Comparison of ENCODE assay signal across 14 cellular contexts in the genomic region with DNA sequence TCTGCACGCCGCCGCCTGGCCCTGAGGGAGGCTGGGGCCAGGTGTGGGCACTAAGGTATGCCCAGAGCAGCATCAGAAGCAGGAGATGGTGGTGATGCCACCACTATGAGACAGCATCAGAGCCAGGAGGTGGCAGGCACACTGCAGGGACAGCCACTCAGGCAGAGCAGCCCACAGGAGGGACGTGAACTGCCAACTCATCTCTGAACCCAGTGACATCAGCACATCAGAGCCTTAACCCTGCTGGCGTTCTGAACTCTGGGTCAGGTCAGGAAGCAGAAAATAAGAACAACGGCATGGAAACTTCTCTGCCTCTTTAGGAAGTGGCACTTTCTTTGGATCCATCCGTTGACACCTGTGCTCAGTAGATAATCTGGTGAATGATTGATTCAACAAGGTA. TPM values are rescaled to one million over a fixed set of nuclear protein-coding genes. Genes with fewer than 3 reads are reported as not detected.
DNase-seq lines count a peak whose midpoint lies in the region; ATAC-seq and TF ChIP-seq lines count a peak whose summit lies in the region.
"Had no signal": no experiment of that assay in that cellular context is flagged by ENCODE, and none has a peak within 500 bp of the region (broad histone marks: within the 10 kb centered on the region; RNA-seq: fewer than 3 reads in every experiment).

No MANE protein-coding gene starts in this region.

- no peak overlapping the region for H3K4me3 Mint-ChIP-seq in activated naive CD8-positive, alpha-beta T cell treated with anti-CD3 and anti-CD28 coated beads, Interleukin-2, amount 50 U/mL, for 24 hours

- no peaks in the 10 kb centered on the region for H3K9me3 Mint-ChIP-seq in activated naive CD8-positive, alpha-beta T cell treated with anti-CD3 and anti-CD28 coated beads, Interleukin-2, amount 50 U/mL, for 24 hours

- H3K4me1 ChIP-seq in BLaER1 (peaks cover 28% of the 10 kb centered on the region), PC-9 (replicated peaks; ENCODE audit: insufficient read depth) (no peaks in the 10 kb centered on the region)
- H3K4me1 ChIP-seq: heart left ventricle, psoas muscle had no signal

- POLR2A ChIA-PET in PC-9 (lab: Charles Lee; ENCODE audit: unreplicated experiment) = no interaction called here

- H3K9me3 ChIP-seq in BLaER1 (no peaks in the 10 kb centered on the region), PC-9 (ENCODE audit: insufficient read depth, low read depth) (no peaks in the 10 kb centered on the region)
- H3K9me3 ChIP-seq: heart left ventricle, psoas muscle had no signal

- CTCF ChIA-PET in PC-9 (lab: Charles Lee) = no interaction called here

- BruUV-seq in PC-9 (replicated peaks; lab: Mats Ljungman, UMichigan) = no TSS peak

- H3K9ac ChIP-seq in BLaER1 = no peak overlapping the region

- H3K4me3 ChIP-seq in BLaER1 (no peak overlapping the region), PC-9 (no peak overlapping the region), brain microvascular endothelial cell (ENCODE audit: low read depth, low read length) (no peak overlapping the region)
- H3K4me3 ChIP-seq: heart left ventricle, psoas muscle had no signal

- H3K4me2 ChIP-seq in BLaER1 (peak overlapping the region; percentile 11; the same call in 1 of the 2 replicates), PC-9 (no peak overlapping the region)

- H3K36me3 ChIP-seq in BLaER1 = no peaks in the 10 kb centered on the region
- H3K36me3 ChIP-seq in PC-9 (ENCODE audit: low read depth) = no peaks in the 10 kb centered on the region
- H3K36me3 ChIP-seq in brain microvascular endothelial cell (replicated peaks) = no peaks in the 10 kb centered on the region
- H3K36me3 ChIP-seq: heart left ventricle had no signal

- H3K27ac ChIP-seq in BLaER1 (no peak overlapping the region), PC-9 (no peak overlapping the region), brain microvascular endothelial cell (no peak overlapping the region)
- H3K27ac ChIP-seq: heart left ventricle, psoas muscle had no signal

- intact Hi-C loops in PC-9 (cut with micrococcal nuclease; ENCODE audit: unreplicated experiment) = loop anchor here (1.0 kb wide), 2 partner anchors 66 to 188 kb away; no protein-coding TSS in a partner anchor

- H4K20me1 ChIP-seq in BLaER1 = no peaks in the 10 kb centered on the region
- H4K20me1 ChIP-seq in PC-9 (ENCODE audit: insufficient read depth) = no peaks in the 10 kb centered on the region

- no peak overlapping the region for H2AFZ ChIP-seq in PC-9

- H3K79me2 ChIP-seq in PC-9 (ENCODE audit: low read depth) = no peaks in the 10 kb centered on the region

- no peaks in the 10 kb centered on the region for H3K36me3 Mint-ChIP-seq in activated naive CD8-positive, alpha-beta T cell treated with anti-CD3 and anti-CD28 coated beads, Interleukin-2, amount 50 U/mL, for 24 hours (ENCODE audit: low read depth)

- no peaks in the 10 kb centered on the region for H3F3A ChIP-seq in PC-9 (ENCODE audit: insufficient read depth, low read depth)

- peaks cover 3% of the 10 kb centered on the region for H3K4me1 Mint-ChIP-seq in activated naive CD8-positive, alpha-beta T cell treated with anti-CD3 and anti-CD28 coated beads, Interleukin-2, amount 50 U/mL, for 24 hours

- H3K27me3 Mint-ChIP-seq in activated naive CD8-positive, alpha-beta T cell treated with anti-CD3 and anti-CD28 coated beads, Interleukin-2, amount 50 U/mL, for 24 hours = peaks cover 5% of the 10 kb centered on the region

- in situ Hi-C loops in brain microvascular endothelial cell (cut with HindIII; ENCODE audit: low pct_ligation_motif_present, low sequenced_read_pairs) = no loop called here

- no peaks in the 10 kb centered on the region for H3K27me3 ChIP-seq in BLaER1
- H3K27me3 ChIP-seq in PC-9 (ENCODE audit: insufficient read depth, low read depth) = peaks cover 19% of the 10 kb centered on the region
- peaks cover 4% of the 10 kb centered on the region for H3K27me3 ChIP-seq in brain microvascular endothelial cell (replicated peaks)

- peak; percentile 86 for ATAC-seq in activated naive CD8-positive, alpha-beta T cell treated with anti-CD3 and anti-CD28 coated beads, Interleukin-2, amount 50 U/mL, for 24 hours
- ATAC-seq in HG03025 (IDR thresholded peaks at IDR 0.05; ENCODE audit: low FRiP score, unreplicated experiment) = no peak
- ATAC-seq: heart left ventricle, psoas muscle had no signal

- no peaks in the 10 kb centered on the region for H3K9me2 ChIP-seq in PC-9 (ENCODE audit: insufficient read depth)

- H3K27ac Mint-ChIP-seq in activated naive CD8-positive, alpha-beta T cell treated with anti-CD3 and anti-CD28 coated beads, Interleukin-2, amount 50 U/mL, for 24 hours = no peak overlapping the region

- DNase-seq in PC-9 (peak in 1 of 2 experiments; percentile 59), ureter (ENCODE audit: low spot score) (no peak), brain microvascular endothelial cell (no peak), kidney glomerular epithelial cell (lab: John Stamatoyannopoulos, UW) (no peak)
- peak; percentile 27 for DNase-seq in activated naive CD8-positive, alpha-beta T cell treated with anti-CD3 and anti-CD28 coated beads, Interleukin-2, amount 50 U/mL, for 24 hours
- DNase-seq: COR-L47; effector memory CD4-positive, alpha-beta T cell; heart left ventricle; mammary epithelial cell; psoas muscle had no signal

- peak; percentile 16; the same call in 1 of the 2 replicates for TF ChIP-seq CTCF in GM12874 (IDR thresholded peaks at IDR 0.05; ENCODE audit: insufficient read depth, low read depth, low read length)
- 0 out of 2 replicates have a peak, but pooled peaks have one; percentile 21 for TF ChIP-seq CTCF in PC-9 (conservative IDR thresholded peaks at IDR 0.05)
- TF ChIP-seq CTCF in brain microvascular endothelial cell (IDR thresholded peaks at IDR 0.05; ENCODE audit: low read depth, low read length, missing control alignments) = no peak

RNA-seq across cellular contexts. Expression of a gene that starts 14.7 kb away (rescaled TPM):
- total RNA-seq in PC-9 (2021) (74.2 and 84.2 TPM in 2 replicates), ureter (41.2 TPM)

RNA-seq across cellular contexts. Expression of a gene that starts 26.2 kb away (rescaled TPM):
- not detected in 2 replicates for total RNA-seq in PC-9 (2021)
- total RNA-seq in ureter = 125 TPM
- total RNA-seq: heart left ventricle; mammary epithelial cell; T-helper 1 cell treated with Interleukin-12 subunit alpha and Interleukin-12 subunit beta and Interleukin-4 antibody, amounts not matched to agents 30 ng/mL and 1 ng/mL, for 36 hours had no signal

Comparison
In these comparisons a context has a peak if more than half of its experiments do, and no peak if none do; other contexts are left out.
1. RNA of a gene that starts 26.2 kb away (total RNA-seq): 125 TPM in ureter (single experiment); not detected in PC-9; every median in the first group is over 100 times any median in the second.